In genomic region chr11:63804259-63804658, GRCh38 we compare ENCODE assay signal across 16 cellular contexts. TPM values are rescaled to one million over a fixed set of nuclear protein-coding genes. Genes with fewer than 3 reads are reported as not detected.
A peak's percentile ranks its signal among the peaks of the same experiment; 100 is the strongest.
DNase-seq lines count a peak whose midpoint lies in the region; ATAC-seq and TF ChIP-seq lines count a peak whose summit lies in the region.
"Had no signal": no experiment of that assay in that cellular context is flagged by ENCODE, and none has a peak within 500 bp of the region (broad histone marks: within the 10 kb centered on the region; RNA-seq: fewer than 3 reads in every experiment).

No MANE protein-coding gene starts in this region.

- intact Hi-C loops in colonic mucosa (cut with DNase I) = no loop called here

- no peak overlapping the region for H3K14ac ChIP-seq in neuronal stem cell (ENCODE audit: low read length)

- no CpG with 5 or more reads among the region's 6 CpGs for WGBS in neuronal stem cell (ENCODE audit: extremely low coverage in 2 of 2, insufficient read length in 2 of 2, insufficient replicate concordance in 1 of 2), 2 donors

- no peak for TF ChIP-seq CTCF in C4-2B (conservative IDR thresholded peaks at IDR 0.05)
- no peak for TF ChIP-seq CTCF in colonic mucosa (IDR thresholded peaks at IDR 0.05)

- H3K4me2 ChIP-seq in neuronal stem cell (ENCODE audit: insufficient read depth, low read length, poor library complexity, severe bottlenecking) = no peak overlapping the region
- H3K4me2 ChIP-seq: KMS-11 had no signal

- ATAC-seq in HG03442 (IDR thresholded peaks at IDR 0.05; ENCODE audit: unreplicated experiment) = no peak

- H2AK5ac ChIP-seq in neuronal stem cell (ENCODE audit: low read depth, low read length) = no peak overlapping the region

- no peaks in the 10 kb centered on the region for H3K9me3 ChIP-seq in colonic mucosa
- H3K9me3 ChIP-seq in neuronal stem cell (replicated peaks in 1 of 2; ENCODE audit: control insufficient read depth in 2 of 2, insufficient read depth in 1 of 2, low read depth in 1 of 2, low read length in 2 of 2) = no peaks in the 10 kb centered on the region

- no peak overlapping the region for H3K9ac ChIP-seq in colonic mucosa (ENCODE audit: low read depth in 2 of 2, low read length in 2 of 2)
- H3K9ac ChIP-seq in neuronal stem cell (ENCODE audit: low read depth, low read length, poor library complexity) = no peak overlapping the region
- H3K9ac ChIP-seq: KMS-11 had no signal

- H2BK12ac ChIP-seq in neuronal stem cell (ENCODE audit: low read length) = no peak overlapping the region

- no peak overlapping the region for H3K4me3 ChIP-seq in colonic mucosa
- no peak overlapping the region for H3K4me3 ChIP-seq in neuronal stem cell (ENCODE audit: low read length in 2 of 2)
- H3K4me3 ChIP-seq in H7 (ENCODE audit: insufficient read depth, low read depth, low read length) = no peak overlapping the region

- peaks cover 3% of the 10 kb centered on the region for H3K4me1 ChIP-seq in colonic mucosa
- peaks cover 0 to 5% of the 10 kb centered on the region in 2 donors for H3K4me1 ChIP-seq in neuronal stem cell (ENCODE audit: control insufficient read depth in 2 of 2, insufficient read depth in 1 of 2, low read depth in 1 of 2, low read length in 2 of 2)

- H4K8ac ChIP-seq in neuronal stem cell (ENCODE audit: low read depth, low read length) = no peak overlapping the region

- H3K4ac ChIP-seq in neuronal stem cell (ENCODE audit: low read length) = no peak overlapping the region

- no peak overlapping the region for H4K91ac ChIP-seq in neuronal stem cell (ENCODE audit: low read depth, low read length, poor library complexity)

- H2AFZ ChIP-seq in neuronal stem cell (ENCODE audit: low read length) = no peak overlapping the region

- H3K79me1 ChIP-seq in neuronal stem cell (ENCODE audit: low read depth, low read length) = no peaks in the 10 kb centered on the region

- H3K27ac ChIP-seq in C4-2B = peak overlapping the region; percentile 42
- H3K27ac ChIP-seq in colonic mucosa = peak overlapping the region; percentile 61
- peak overlapping the region; percentile 9 for H3K27ac ChIP-seq in neuronal stem cell (replicated peaks; ENCODE audit: low read length)
- H3K27ac ChIP-seq: KMS-11 had no signal

- H3K18ac ChIP-seq in neuronal stem cell (ENCODE audit: low read length) = no peak overlapping the region

- H2BK120ac ChIP-seq in neuronal stem cell (ENCODE audit: low read depth, low read length) = no peak overlapping the region

- H3K27me3 ChIP-seq in colonic mucosa (no peaks in the 10 kb centered on the region), neuronal stem cell (ENCODE audit: control insufficient read depth in 3 of 3, insufficient read depth in 3 of 3, low read depth in 1 of 3, low read length in 3 of 3) (peaks cover 0 to 2% (median 0%) of the 10 kb centered on the region in 3 experiments), H7 (ENCODE audit: control insufficient read depth, insufficient read depth, low read length) (no peaks in the 10 kb centered on the region)

- no peak overlapping the region for H2BK5ac ChIP-seq in neuronal stem cell (ENCODE audit: low read length)

- H2BK15ac ChIP-seq in neuronal stem cell (ENCODE audit: low read length) = no peak overlapping the region

- H3K36me3 ChIP-seq in colonic mucosa (no peaks in the 10 kb centered on the region), neuronal stem cell (replicated peaks in 1 of 2; ENCODE audit: control insufficient read depth in 2 of 2, insufficient read depth in 2 of 2, low read length in 2 of 2) (no peaks in the 10 kb centered on the region), H7 (replicated peaks; ENCODE audit: control insufficient read depth, insufficient read depth, low read length) (no peaks in the 10 kb centered on the region)

- no peak overlapping the region for H3K23ac ChIP-seq in neuronal stem cell (ENCODE audit: low read depth, low read length, poor library complexity)

- DNase-seq in NCI-H510A treated with DMSO at 0.1 percent for 48 hours (lab: John Stamatoyannopoulos, UW) (peak; percentile 20), colonic mucosa (peak; percentile 85), neuronal stem cell (ENCODE audit: low spot score) (no peak), H7 (no peak), NCI-H774 (lab: John Stamatoyannopoulos, UW) (no peak), NCI-H2171 treated with DMSO at 0.1 percent for 48 hours (lab: John Stamatoyannopoulos, UW) (no peak)
- DNase-seq: activated CD4-positive, alpha-beta memory T cell treated with anti-CD3 and anti-CD28 coated beads for 36 hours; activated T-cell treated with anti-CD3 and anti-CD28 coated beads, Interleukin-2, amount 50 U/mL, for 24 hours; head of caudate nucleus; NCI-H1105 treated with DMSO at 0.1 percent for 48 hours; nephron progenitor cell; NK-92 treated with Interleukin-12 subunit alpha and Interleukin-12 subunit beta, amount 100 ng/mL, for 24 hours; stimulated activated CD4-positive, alpha-beta T cell treated with anti-CD3 and anti-CD28 coated beads, Interleukin-12 subunit alpha, Interleukin-12 subunit beta, amount 100 ng/mL, for 4 hours had no signal

RNA-seq across cellular contexts. Expression of gene SPINDOC, which starts 9.0 kb away (rescaled TPM):
- 10 to 100 TPM in 1 of 2 donors, 1 to 10 TPM in 1; 9.3 to 11.8 TPM for total RNA-seq in colonic mucosa
- polyA plus RNA-seq in neuronal stem cell (2013, experiment 1 of 2) = 75.8 TPM
- 74.3 TPM for polyA plus RNA-seq in neuronal stem cell (2013, experiment 2 of 2)
- 106 and 107 TPM in 2 replicates for total RNA-seq in H7 (2014; rRNA removed; shearing (Covaris generic))

RNA-seq across cellular contexts. Expression of gene MARK2, which starts 34.7 kb away (rescaled TPM):
- total RNA-seq in colonic mucosa = 10 to 100 TPM; 86.8 to 96.8 TPM
- 29.7 TPM for polyA plus RNA-seq in neuronal stem cell (2013, experiment 1 of 2)
- polyA plus RNA-seq in neuronal stem cell (2013, experiment 2 of 2) = 29.6 TPM
- 26.5 and 30.2 TPM in 2 replicates for total RNA-seq in H7 (2014; rRNA removed; shearing (Covaris generic))

RNA-seq across cellular contexts. Expression of gene ZFTA, which starts 35.7 kb away (rescaled TPM):
- total RNA-seq in colonic mucosa = 1 to 10 TPM; 4.8 to 7.0 TPM
- 30.6 TPM for polyA plus RNA-seq in neuronal stem cell (2013, experiment 1 of 2)
- polyA plus RNA-seq in neuronal stem cell (2013, experiment 2 of 2) = 29.7 TPM
- total RNA-seq in H7 (2014; rRNA removed; shearing (Covaris generic)) = 27.2 and 34.3 TPM in 2 replicates

Comparison
In these comparisons a context has a peak if more than half of its experiments do, and no peak if none do; other contexts are left out.
1. H3K27ac ChIP-seq: peak in every context shown above with its lines; median percentile 61 in colonic mucosa; 42 in C4-2B; 9 in neuronal stem cell.
2. DNase-seq: peak in NCI-H510A treated with DMSO at 0.1 percent for 48 hours (single experiment) and colonic mucosa (single experiment); none in neuronal stem cell (single experiment), H7 (single experiment), NCI-H774 (single experiment) and NCI-H2171 treated with DMSO at 0.1 percent for 48 hours (single experiment).